ENCODE assay signal across 1 cellular context in genomic region chr10:7525314-7526016, GRCh38.
TF ChIP-seq lines count a peak whose summit lies in the region.

No MANE protein-coding gene starts in this region.

TF ChIP-seq in HEK293, 187 proteins besides CTCF, POLR2A, EP300 and RAD21 (continued from another document):
- TF ChIP-seq ZSCAN4 (tag by site-specific recombination; IDR thresholded peaks at IDR 0.05) (no peak), ZNF830 (tag by site-specific recombination; IDR thresholded peaks at IDR 0.05; ENCODE audit: low read depth) (no peak), ZNF488 (tag by site-specific recombination; IDR thresholded peaks at IDR 0.05) (no peak), ZNF292 (tag by site-specific recombination; IDR thresholded peaks at IDR 0.05; ENCODE audit: borderline replicate concordance, low read depth) (no peak), AEBP2 (tag by site-specific recombination; IDR thresholded peaks at IDR 0.05; ENCODE audit: borderline replicate concordance) (no peak), ZNF791 (tag by site-specific recombination; IDR thresholded peaks at IDR 0.05) (no peak), EGR2 (tag by site-specific recombination; IDR thresholded peaks at IDR 0.05; ENCODE audit: low read depth) (no peak), ZNF24 (tag by site-specific recombination; IDR thresholded peaks at IDR 0.05) (no peak), ZNF2 (tag by site-specific recombination; IDR thresholded peaks at IDR 0.05) (0 out of 2 replicates have a peak, but pooled peaks have one; percentile 53), HOXA7 (CRISPR knock-in tag; IDR thresholded peaks at IDR 0.05; ENCODE audit: borderline replicate concordance) (no peak), ZBTB48 (tag by site-specific recombination; IDR thresholded peaks at IDR 0.05) (no peak), ZNF366 (tag by site-specific recombination; conservative IDR thresholded peaks at IDR 0.05) (peak; percentile 59), ATF2 (tag by site-specific recombination; IDR thresholded peaks at IDR 0.05; ENCODE audit: low read depth) (peak; percentile 91), ZNF571 (tag by site-specific recombination; IDR thresholded peaks at IDR 0.05) (no peak), REPIN1 (tag by site-specific recombination; IDR thresholded peaks at IDR 0.05; ENCODE audit: low read depth) (no peak), ZNF324 (tag by site-specific recombination; IDR thresholded peaks at IDR 0.05) (peak; percentile 73; the same call in 1 of the 2 replicates), SP3 (tag by site-specific recombination; IDR thresholded peaks at IDR 0.05) (no peak), ZNF335 (tag by site-specific recombination; conservative IDR thresholded peaks at IDR 0.05) (no peak), ZNF48 (tag by site-specific recombination; IDR thresholded peaks at IDR 0.05) (no peak), ZNF146 (tag by site-specific recombination; IDR thresholded peaks at IDR 0.05) (no peak), ZEB2 (tag by site-specific recombination; IDR thresholded peaks at IDR 0.05) (peak; percentile 57), ZNF16 (tag by site-specific recombination; IDR thresholded peaks at IDR 0.05; ENCODE audit: low read depth) (no peak), KLF8 (tag by site-specific recombination; IDR thresholded peaks at IDR 0.05) (0 out of 2 replicates have a peak, but pooled peaks have one; percentile 24), ZNF660 (tag by site-specific recombination; IDR thresholded peaks at IDR 0.05) (peak; percentile 83; the same call in 1 of the 2 replicates), ZFHX2 (tag by site-specific recombination; conservative IDR thresholded peaks at IDR 0.05) (no peak), SCRT1 (tag by site-specific recombination; IDR thresholded peaks at IDR 0.05; ENCODE audit: borderline replicate concordance) (no peak), ZFP41 (tag by site-specific recombination; IDR thresholded peaks at IDR 0.05; ENCODE audit: borderline replicate concordance) (no peak), ZNF521 (tag by site-specific recombination; IDR thresholded peaks at IDR 0.05) (no peak), INSM2 (tag by site-specific recombination; IDR thresholded peaks at IDR 0.05) (no peak), ZNF184 (tag by site-specific recombination; IDR thresholded peaks at IDR 0.05) (no peak), ZNF629 (tag by site-specific recombination; IDR thresholded peaks at IDR 0.05) (peak; percentile 84), PRDM1 (tag by site-specific recombination; IDR thresholded peaks at IDR 0.05) (peak; percentile 89), ZFP37 (tag by site-specific recombination; IDR thresholded peaks at IDR 0.05) (0 out of 2 replicates have a peak, but pooled peaks have one; percentile 35), ZNF596 (tag by site-specific recombination; IDR thresholded peaks at IDR 0.05) (no peak), ZNF133 (tag by site-specific recombination; IDR thresholded peaks at IDR 0.05) (no peak), ZSCAN30 (tag by site-specific recombination; IDR thresholded peaks at IDR 0.05) (no peak), ZNF174 (tag by site-specific recombination; IDR thresholded peaks at IDR 0.05) (no peak), ZBTB17 (tag by site-specific recombination; IDR thresholded peaks at IDR 0.05) (peak; percentile 88), PRDM6 (tag by site-specific recombination; IDR thresholded peaks at IDR 0.05) (peak; percentile 34), GLI2 (tag by site-specific recombination; IDR thresholded peaks at IDR 0.05; ENCODE audit: borderline replicate concordance, low read depth) (no peak), ZNF473 (tag by site-specific recombination; IDR thresholded peaks at IDR 0.05) (no peak), ZXDB (tag by site-specific recombination; IDR thresholded peaks at IDR 0.05) (peak; percentile 32; the same call in 1 of the 2 replicates), ZNF302 (tag by site-specific recombination; IDR thresholded peaks at IDR 0.05; ENCODE audit: low read depth) (no peak), KLF1 (tag by site-specific recombination; IDR thresholded peaks at IDR 0.05) (no peak), ZBTB26 (tag by site-specific recombination; optimal IDR thresholded peaks at IDR 0.05) (no peak), ZNF692 (tag by site-specific recombination; IDR thresholded peaks at IDR 0.05) (peak; percentile 44; the same call in 1 of the 2 replicates), MYNN (tag by site-specific recombination; IDR thresholded peaks at IDR 0.05; ENCODE audit: borderline replicate concordance) (no peak), ZNF23 (tag by site-specific recombination; IDR thresholded peaks at IDR 0.05; ENCODE audit: borderline replicate concordance) (no peak), ZNF121 (tag by site-specific recombination; IDR thresholded peaks at IDR 0.05) (no peak), RBAK (tag by site-specific recombination; IDR thresholded peaks at IDR 0.05) (no peak), ZNF785 (tag by site-specific recombination; IDR thresholded peaks at IDR 0.05) (no peak)
